In the genomic region with DNA sequence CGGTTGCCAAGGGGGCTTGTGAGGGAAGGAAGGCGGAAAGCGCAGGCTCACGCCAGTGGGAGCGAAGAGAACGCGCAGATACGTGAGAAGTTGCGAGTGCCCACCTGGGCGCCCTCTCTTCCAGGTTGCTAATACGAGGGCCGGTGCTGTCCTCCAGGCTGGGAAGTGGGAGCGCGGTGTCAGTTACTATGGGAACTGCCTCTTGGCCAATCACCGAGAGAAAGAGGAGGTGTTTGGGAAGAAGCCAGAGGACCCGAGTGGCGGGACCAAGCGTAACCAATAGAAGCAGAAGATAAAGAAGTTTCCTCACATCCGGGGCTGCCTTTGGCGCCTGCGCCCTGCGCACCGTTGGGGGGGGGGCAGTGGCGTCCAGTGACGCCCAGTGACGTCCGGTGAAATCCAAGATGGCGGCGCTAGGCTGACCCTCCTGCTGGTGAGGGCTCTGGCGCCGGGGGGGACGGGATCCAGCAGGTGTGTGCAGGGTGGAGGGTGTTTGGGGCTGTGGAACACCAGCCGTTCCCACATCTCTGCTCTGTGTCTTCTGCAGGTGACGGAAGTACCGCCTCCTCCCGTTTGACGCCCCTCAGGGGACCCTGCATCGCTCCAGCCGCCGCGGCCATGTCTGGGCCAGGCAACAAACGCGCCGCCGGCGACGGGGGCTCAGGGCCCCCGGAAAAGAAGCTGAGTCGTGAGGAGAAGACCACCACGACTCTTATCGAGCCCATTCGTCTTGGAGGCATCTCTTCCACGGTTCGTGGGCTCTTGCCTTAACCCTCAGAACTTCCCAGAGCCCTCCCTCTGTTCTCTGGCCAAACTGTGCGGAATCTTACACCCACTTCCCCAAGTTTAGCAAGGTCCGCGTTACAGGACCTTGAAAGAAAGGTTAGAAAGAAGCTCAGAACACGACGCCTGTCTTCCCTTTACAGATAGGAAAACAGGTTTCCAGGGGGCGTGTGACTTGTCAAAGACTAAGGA, we compare ENCODE assay signal across 8 cellular contexts. TPM values are rescaled to one million over a fixed set of nuclear protein-coding genes. Genes with fewer than 3 reads are reported as not detected.
A peak's percentile ranks its signal among the peaks of the same experiment; 100 is the strongest.
DNase-seq lines count a peak whose midpoint lies in the region; ATAC-seq and TF ChIP-seq lines count a peak whose summit lies in the region.

A gene (minus strand): TSS at position 135 of the 975 bp plus-strand sequence. CDS start 314 bp downstream, outside the sequence.
A gene (plus strand): TSS at position 395 of the 975 bp plus-strand sequence. CDS start 224 bp downstream, at position 619.

- peaks cover 49% of the 10 kb centered on the region for H3K4me1 Mint-ChIP-seq in CD14-positive monocyte

- no peaks in the 10 kb centered on the region for H3K9me3 Mint-ChIP-seq in CD14-positive monocyte

- TF ChIP-seq CTCF in CD14-positive monocyte (IDR thresholded peaks at IDR 0.05) (no peak), left lung (IDR thresholded peaks at IDR 0.05) (no peak)

- DNase-seq in CD14-positive monocyte (ENCODE audit: low spot score), result peak; percentile 97
- peak; percentile 97 for DNase-seq in NCI-H748 (lab: John Stamatoyannopoulos, UW; ENCODE audit: unreplicated experiment)
- DNase-seq in activated CD4-positive, alpha-beta T cell treated with anti-CD3 and anti-CD28 coated beads, Interleukin-2, amount 50 U/mL, for 24 hours (ENCODE audit: low read depth in 1 of 2, low spot score in 1 of 2), result peak; percentile 70 to 87
- DNase-seq in dermis blood vessel endothelial cell, result peak; percentile 99
- peak; percentile 95 to 96 for DNase-seq in left lung
- peak; percentile 79 for DNase-seq in stimulated activated CD4-positive, alpha-beta T cell treated with anti-CD3 and anti-CD28 coated beads, Interleukin-2, amount 100 ng/mL, for 4 hours (ENCODE audit: low read depth)

- peak within 1 kb of the TSS; percentile 91 to 96 for H3K4me3 ChIP-seq in left lung

- H3K27ac ChIP-seq in left lung, result peak within 1 kb of the TSS; percentile 80 to 91

- no peaks in the 10 kb centered on the region for H3K27me3 ChIP-seq in left lung

- H3K4me3 Mint-ChIP-seq in CD14-positive monocyte, result peak within 1 kb of the TSS; percentile 87 to 93

- H3K36me3 Mint-ChIP-seq in CD14-positive monocyte, result peaks cover 47 to 63% of the 10 kb centered on the region in 2 donors

- ATAC-seq in GM19395 (IDR thresholded peaks at IDR 0.05; ENCODE audit: unreplicated experiment) (peak; percentile 86), HG03558 (IDR thresholded peaks at IDR 0.05; ENCODE audit: extremely low read depth, unreplicated experiment) (peak; percentile 82), left lung (peak; percentile 96)

- H3K36me3 ChIP-seq in left lung, result peaks cover 0 to 65% of the 10 kb centered on the region in 2 donors

- H3K27me3 Mint-ChIP-seq in CD14-positive monocyte (ENCODE audit: low read depth in 3 of 3), result peaks cover 0 to 6% (median 0%) of the 10 kb centered on the region in 3 donors

- H3K9me3 ChIP-seq in left lung, result no peaks in the 10 kb centered on the region

- intact Hi-C loops in CD14-positive monocyte (cut with micrococcal nuclease) (loop anchor here in 1 of 2 donors (2.0 to 10.0 kb wide), 4 partner anchors 13 to 163 kb away; a partner anchor contains a TSS), left lung (cut with DNase I) (no loop called here)

- peak within 1 kb of the TSS; percentile 91 to 98 (median 95) for H3K27ac Mint-ChIP-seq in CD14-positive monocyte

- H3K4me1 ChIP-seq in left lung, result peaks cover 21 to 53% of the 10 kb centered on the region in 2 donors

RNA-seq across cellular contexts. Expression of the first gene that starts in this region (rescaled TPM):
- polyA plus RNA-seq in CD14-positive monocyte, result 1 to 10 TPM; 2.4 to 3.5 TPM
- total RNA-seq in dermis blood vessel endothelial cell (0.93 and 1.2 TPM in 2 replicates), left lung (10 to 100 TPM in 1 of 2 donors, 1 to 10 TPM in 1; 6.6 to 10.9 TPM)

RNA-seq across cellular contexts. Expression of the second gene that starts in this region (rescaled TPM):
- polyA plus RNA-seq in CD14-positive monocyte, result 10 to 100 TPM; 14.8 to 34.9 TPM
- total RNA-seq in dermis blood vessel endothelial cell (64.5 and 100 TPM in 2 replicates), left lung (10 to 100 TPM; 93.4 to 98.7 TPM)

Comparison
In these comparisons a context has a peak if more than half of its experiments do, and no peak if none do; other contexts are left out.
1. Peak in every context shown above with its lines: DNase-seq, ATAC-seq, H3K4me3 ChIP-seq and H3K27ac ChIP-seq.